Comparison of ENCODE assay signal across 18 cellular contexts in the genomic region with DNA sequence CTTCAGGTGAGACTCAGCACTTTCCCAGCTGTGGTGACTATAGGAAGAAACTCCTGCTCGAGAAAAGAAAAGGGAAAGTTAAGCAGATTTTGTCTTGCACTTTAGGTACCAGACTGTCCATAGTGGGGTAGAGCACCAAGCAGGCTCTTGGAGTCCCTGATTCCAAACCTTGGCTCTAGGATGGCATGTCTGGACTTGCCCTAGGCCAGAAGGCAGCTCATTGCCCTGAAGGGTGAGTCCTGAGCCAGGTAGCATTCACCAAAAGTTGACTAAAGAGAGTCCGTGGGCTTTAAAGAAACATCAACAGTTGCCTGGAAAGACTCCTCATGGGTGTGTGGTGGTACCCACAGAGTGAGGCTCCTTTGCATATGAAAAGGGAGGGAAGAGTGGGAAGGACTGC.
A peak's percentile ranks its signal among the peaks of the same experiment; 100 is the strongest.
DNase-seq lines count a peak whose midpoint lies in the region; ATAC-seq and TF ChIP-seq lines count a peak whose summit lies in the region.
"Had no signal": no experiment of that assay in that cellular context is flagged by ENCODE, and none has a peak within 500 bp of the region (broad histone marks: within the 10 kb centered on the region; RNA-seq: fewer than 3 reads in every experiment).

No MANE protein-coding gene starts in this region.

- no peak overlapping the region for H4K8ac ChIP-seq in trophoblast cell (ENCODE audit: low read depth, low read length)

- no peaks in the 10 kb centered on the region for H3K36me3 ChIP-seq in breast epithelium
- no peaks in the 10 kb centered on the region for H3K36me3 ChIP-seq in RWPE2 (ENCODE audit: low read depth)
- no peaks in the 10 kb centered on the region for H3K36me3 ChIP-seq in trophoblast cell (ENCODE audit: control insufficient read depth in 1 of 2, insufficient read depth in 2 of 2, low read length in 2 of 2)
- H3K36me3 ChIP-seq in stomach: no peaks in the 10 kb centered on the region
- no peaks in the 10 kb centered on the region for H3K36me3 ChIP-seq in smooth muscle cell (ENCODE audit: low read depth)

- peak overlapping the region; percentile 23 for H2BK5ac ChIP-seq in trophoblast cell (ENCODE audit: low read depth, low read length, poor library complexity)

- no peak overlapping the region for H3K4me3 ChIP-seq in breast epithelium
- H3K4me3 ChIP-seq in RWPE2 (ENCODE audit: severe bottlenecking): no peak overlapping the region
- H3K4me3 ChIP-seq in epithelial cell of esophagus (ENCODE audit: low read length): no peak overlapping the region
- H3K4me3 ChIP-seq in trophoblast cell (ENCODE audit: low read depth, low read length): no peak overlapping the region
- H3K4me3 ChIP-seq in stomach: no peak overlapping the region
- no peak overlapping the region for H3K4me3 ChIP-seq in smooth muscle cell

- H3K18ac ChIP-seq in trophoblast cell (ENCODE audit: low read length): no peak overlapping the region

- H3K4me2 ChIP-seq in trophoblast cell (ENCODE audit: low read length) (no peak overlapping the region), smooth muscle cell (no peak overlapping the region)

- no peak overlapping the region for H3K4ac ChIP-seq in trophoblast cell (ENCODE audit: low read depth, low read length)

- H4K20me1 ChIP-seq in smooth muscle cell (ENCODE audit: low read depth): no peaks in the 10 kb centered on the region

- CTCF ChIA-PET in MCF 10A (lab: Yijun Ruan, JAX): interaction anchor here (0.5 to 0.7 kb wide), 3 partner anchors 144 to 963 kb away, joined by 3 read pairs; no protein-coding TSS in a partner anchor

- H3K4me1 ChIP-seq in breast epithelium: no peaks in the 10 kb centered on the region
- peaks cover 5% of the 10 kb centered on the region for H3K4me1 ChIP-seq in RWPE2 (ENCODE audit: insufficient read depth, poor library complexity, severe bottlenecking)
- H3K4me1 ChIP-seq in trophoblast cell (ENCODE audit: control insufficient read depth in 1 of 2, insufficient read depth in 2 of 2, low read length in 2 of 2): no peaks in the 10 kb centered on the region
- H3K4me1 ChIP-seq in stomach: no peaks in the 10 kb centered on the region
- no peaks in the 10 kb centered on the region for H3K4me1 ChIP-seq in smooth muscle cell (ENCODE audit: low read depth)

- H4K91ac ChIP-seq in trophoblast cell (ENCODE audit: low read depth, low read length): no peak overlapping the region

- no peaks in the 10 kb centered on the region for H3K27me3 Mint-ChIP-seq in MCF 10A (ENCODE audit: insufficient read depth, unreplicated experiment)
- H3K27me3 Mint-ChIP-seq: IgD-negative memory B cell had no signal

- no TSS peak for BruUV-seq in MCF 10A (replicated peaks; lab: Mats Ljungman, UMichigan)

- H3K9ac ChIP-seq in trophoblast cell (ENCODE audit: low read length) (no peak overlapping the region), smooth muscle cell (ENCODE audit: low read depth) (no peak overlapping the region)

- POLR2A ChIA-PET in MCF 10A (lab: Yijun Ruan, JAX): interaction anchor here (0.6 to 1.3 kb wide), 3 partner anchors 9 to 1497 kb away, joined by 3 to 4 read pairs (median 4); no protein-coding TSS in a partner anchor

- in situ Hi-C loops in ACHN (cut with HindIII; ENCODE audit: low pct_ligation_motif_present, low pct_unique_long_range_greater_than_20kb, low sequenced_read_pairs): no loop called here

- DNase-seq in MCF 10A (ENCODE audit: unreplicated experiment) (peak; percentile 52), breast epithelium (ENCODE audit: low spot score in 2 of 2) (no peak), RWPE2 (ENCODE audit: low spot score) (no peak), epithelial cell of esophagus (ENCODE audit: low read depth) (peak; percentile 76), trophoblast cell (peak in 1 of 2 donors; percentile 1), stomach (no peak), ACHN (no peak), smooth muscle cell (lab: John Stamatoyannopoulos, UW; ENCODE audit: unreplicated experiment) (no peak)
- DNase-seq: GDM1; Karpas-422; NCI-H1417; NCI-H1694 treated with DMSO at 0.1 percent for 48 hours; NCI-H2081 treated with DMSO at 0.1 percent for 48 hours; NCI-H748 treated with DMSO at 0.1 percent for 48 hours; NK-92 treated with Interleukin-12 subunit alpha and Interleukin-12 subunit beta, amount 100 ng/mL, for 24 hours had no signal

- H2AK5ac ChIP-seq in trophoblast cell (ENCODE audit: low read length): no peak overlapping the region

- no peak for TF ChIP-seq POLR2A in breast epithelium (IDR thresholded peaks at IDR 0.05)
- TF ChIP-seq POLR2A in stomach (IDR thresholded peaks at IDR 0.05): no peak

- no peaks in the 10 kb centered on the region for H3K9me3 ChIP-seq in breast epithelium
- no peaks in the 10 kb centered on the region for H3K9me3 ChIP-seq in RWPE2 (ENCODE audit: severe bottlenecking)
- H3K9me3 ChIP-seq in trophoblast cell (ENCODE audit: insufficient read depth, low read depth, low read length): no peaks in the 10 kb centered on the region
- H3K9me3 ChIP-seq in stomach: peaks cover 0 to 2% (median 0%) of the 10 kb centered on the region in 4 donors
- H3K9me3 ChIP-seq in smooth muscle cell (replicated peaks; ENCODE audit: low read depth): no peaks in the 10 kb centered on the region

- H2BK120ac ChIP-seq in trophoblast cell (ENCODE audit: insufficient read depth, low read length, poor library complexity): peak overlapping the region; percentile 24

- peak overlapping the region; percentile 87 for H3K27ac Mint-ChIP-seq in MCF 10A (ENCODE audit: low read depth, unreplicated experiment)
- H3K27ac Mint-ChIP-seq: IgD-negative memory B cell had no signal

- no peaks in the 10 kb centered on the region for H3F3A ChIP-seq in smooth muscle cell (ENCODE audit: low read depth)

- no peak overlapping the region for H3K4me3 Mint-ChIP-seq in MCF 10A (ENCODE audit: unreplicated experiment)
- H3K4me3 Mint-ChIP-seq: IgD-negative memory B cell had no signal

- H3K14ac ChIP-seq in trophoblast cell (ENCODE audit: low read length): no peak overlapping the region

- H3K79me2 ChIP-seq in trophoblast cell (ENCODE audit: control insufficient read depth, insufficient read depth, low read length, poor library complexity) (no peaks in the 10 kb centered on the region), smooth muscle cell (ENCODE audit: low read depth) (no peaks in the 10 kb centered on the region)

- H3K4me1 Mint-ChIP-seq in MCF 10A (ENCODE audit: insufficient read depth, unreplicated experiment): no peaks in the 10 kb centered on the region
- H3K4me1 Mint-ChIP-seq: IgD-negative memory B cell had no signal

- intact Hi-C loops in MCF 10A (cut with micrococcal nuclease): no loop called here
- intact Hi-C loops in breast epithelium (cut with DNase I; ENCODE audit: low total_unique reads): no loop called here
- intact Hi-C loops in stomach (cut with DNase I; ENCODE audit: low total_unique reads): no loop called here

- no peak overlapping the region for H3K23ac ChIP-seq in trophoblast cell (ENCODE audit: low read length)

- TF ChIP-seq EP300 in stomach (IDR thresholded peaks at IDR 0.05): no peak

- no peak overlapping the region for H2AFZ ChIP-seq in trophoblast cell (ENCODE audit: insufficient read depth, low read length, poor library complexity)
- no peak overlapping the region for H2AFZ ChIP-seq in smooth muscle cell (ENCODE audit: low read depth)

- ATAC-seq in RWPE2 (ENCODE audit: low read depth): peak; percentile 48; the same call in 2 of the 3 replicates
- ATAC-seq: Panc1 had no signal

- H3K27ac ChIP-seq in breast epithelium (no peak overlapping the region), RWPE2 (ENCODE audit: poor library complexity, severe bottlenecking) (no peak overlapping the region), trophoblast cell (ENCODE audit: low read depth, low read length) (no peak overlapping the region), stomach (no peak overlapping the region), smooth muscle cell (ENCODE audit: low read depth) (no peak overlapping the region)
- H3K27ac ChIP-seq: C4-2B had no signal

- no peaks in the 10 kb centered on the region for H3K79me1 ChIP-seq in trophoblast cell (ENCODE audit: low read length)

- H3K36me3 Mint-ChIP-seq in MCF 10A (ENCODE audit: insufficient read depth, unreplicated experiment): peaks cover 4% of the 10 kb centered on the region
- H3K36me3 Mint-ChIP-seq: IgD-negative memory B cell had no signal

- H4K12ac ChIP-seq in trophoblast cell (ENCODE audit: low read depth, low read length): no peak overlapping the region

- TF ChIP-seq CTCF in MCF 10A (IDR thresholded peaks at IDR 0.05; ENCODE audit: unreplicated experiment) (no peak), breast epithelium (IDR thresholded peaks at IDR 0.05) (no peak), RWPE2 (IDR thresholded peaks at IDR 0.05; ENCODE audit: poor library complexity, severe bottlenecking) (no peak), epithelial cell of esophagus (IDR thresholded peaks at IDR 0.05; ENCODE audit: insufficient read depth, low read depth, low read length, missing control alignments) (no peak), stomach (IDR thresholded peaks at IDR 0.05) (no peak), smooth muscle cell (IDR thresholded peaks at IDR 0.05; ENCODE audit: borderline replicate concordance, insufficient read depth, poor library complexity, severe bottlenecking) (no peak)

- no CpG with 5 or more reads among the region's 2 CpGs for WGBS in trophoblast cell (ENCODE audit: extremely low coverage, insufficient coverage, insufficient read length)
- 59 to 81% (median 61%) methylated on average over 2 of the region's 2 CpGs for WGBS in stomach, 5 donors
- 75% methylated on average over 2 of the region's 2 CpGs for WGBS in smooth muscle cell (ENCODE audit: low lambda C conversion rate)

- H3K27me3 ChIP-seq in breast epithelium (no peaks in the 10 kb centered on the region), RWPE2 (ENCODE audit: insufficient read depth, poor library complexity, severe bottlenecking) (no peaks in the 10 kb centered on the region), trophoblast cell (ENCODE audit: insufficient read depth, low read length) (no peaks in the 10 kb centered on the region), stomach (no peaks in the 10 kb centered on the region), smooth muscle cell (ENCODE audit: low read depth) (no peaks in the 10 kb centered on the region)

- no peak overlapping the region for H2BK12ac ChIP-seq in trophoblast cell (ENCODE audit: low read length)

- peaks cover 11% of the 10 kb centered on the region for H3K9me3 Mint-ChIP-seq in MCF 10A (ENCODE audit: unreplicated experiment)

Comparison
In these comparisons a context has a peak if more than half of its experiments do, and no peak if none do; other contexts are left out.
1. DNase-seq: peak in MCF 10A (single experiment) and epithelial cell of esophagus (single experiment); none in breast epithelium (0 of 2), RWPE2 (single experiment), stomach (single experiment), ACHN (single experiment) and smooth muscle cell (single experiment).